18 cellular contexts compared by ENCODE assay signal in genomic region chr10:126203746-126204145, GRCh38.
A peak's percentile ranks its signal among the peaks of the same experiment; 100 is the strongest.
DNase-seq lines count a peak whose midpoint lies in the region; ATAC-seq and TF ChIP-seq lines count a peak whose summit lies in the region.
"Had no signal": no experiment of that assay in that cellular context is flagged by ENCODE, and none has a peak within 500 bp of the region (broad histone marks: within the 10 kb centered on the region; RNA-seq: fewer than 3 reads in every experiment).

No MANE protein-coding gene starts in this region.

- H3K4me3 ChIP-seq in HEK293 (ENCODE audit: low read depth, low read length), result no peak overlapping the region
- H3K4me3 ChIP-seq in fibroblast of the aortic adventitia (ENCODE audit: low read depth, low read length), result no peak overlapping the region
- H3K4me3 ChIP-seq in lower lobe of right lung, result no peak overlapping the region

- H3K27me3 ChIP-seq in lower lobe of right lung (ENCODE audit: low read depth), result no peaks in the 10 kb centered on the region

- H3K36me3 Mint-ChIP-seq in activated B cell treated with CpG ODN at 0.5 μM for 24 hours (ENCODE audit: low read depth), result no peaks in the 10 kb centered on the region
- no peaks in the 10 kb centered on the region for H3K36me3 Mint-ChIP-seq in naive thymus-derived CD8-positive, alpha-beta T cell

- no peaks in the 10 kb centered on the region for H3K9me3 Mint-ChIP-seq in activated B cell treated with CpG ODN at 0.5 μM for 24 hours
- H3K9me3 Mint-ChIP-seq in naive thymus-derived CD8-positive, alpha-beta T cell, result peaks cover 0 to 9% (median 0%) of the 10 kb centered on the region in 9 donors
- H3K9me3 Mint-ChIP-seq: CD4-positive, alpha-beta T cell had no signal

- H3K27me3 Mint-ChIP-seq in activated B cell treated with CpG ODN at 0.5 μM for 24 hours, result no peaks in the 10 kb centered on the region
- H3K27me3 Mint-ChIP-seq in naive thymus-derived CD8-positive, alpha-beta T cell, result no peaks in the 10 kb centered on the region
- H3K27me3 Mint-ChIP-seq: B cell; CD4-positive, alpha-beta T cell had no signal

- no peaks in the 10 kb centered on the region for H3K4me1 Mint-ChIP-seq in activated B cell treated with CpG ODN at 0.5 μM for 24 hours
- no peaks in the 10 kb centered on the region for H3K4me1 Mint-ChIP-seq in naive thymus-derived CD8-positive, alpha-beta T cell
- H3K4me1 Mint-ChIP-seq: B cell had no signal

- H3K4me3 Mint-ChIP-seq in activated B cell treated with CpG ODN at 0.5 μM for 24 hours, result no peak overlapping the region
- H3K4me3 Mint-ChIP-seq in naive thymus-derived CD8-positive, alpha-beta T cell, result no peak overlapping the region
- H3K4me3 Mint-ChIP-seq: B cell; CD4-positive, alpha-beta T cell had no signal

- POLR2A ChIA-PET in HEK293 (lab: Yijun Ruan, JAX), result no interaction called here
- POLR2A ChIA-PET in activated B cell treated with CpG ODN at 0.5 μM for 24 hours (lab: Charles Lee), result no interaction called here
- POLR2A ChIA-PET in naive thymus-derived CD8-positive, alpha-beta T cell (lab: Charles Lee), result no interaction called here

- H3K36me3 ChIP-seq in HEK293 (ENCODE audit: control insufficient read depth in 2 of 2, insufficient read depth in 1 of 2, low read length in 2 of 2), result no peaks in the 10 kb centered on the region
- no peaks in the 10 kb centered on the region for H3K36me3 ChIP-seq in lower lobe of right lung

- peak overlapping the region; percentile 27 for H3K27ac Mint-ChIP-seq in activated B cell treated with CpG ODN at 0.5 μM for 24 hours
- no peak overlapping the region for H3K27ac Mint-ChIP-seq in naive thymus-derived CD8-positive, alpha-beta T cell
- H3K27ac Mint-ChIP-seq: B cell; CD4-positive, alpha-beta T cell had no signal

- peaks cover 8% of the 10 kb centered on the region for H3K4me1 ChIP-seq in HEK293 (ENCODE audit: control insufficient read depth, insufficient read depth, low read length)
- no peaks in the 10 kb centered on the region for H3K4me1 ChIP-seq in lower lobe of right lung

- DNase-seq in activated B cell treated with CpG ODN at 0.5 μM for 24 hours (no peak), fibroblast of the aortic adventitia (ENCODE audit: low read depth) (peak; percentile 59), renal cortical epithelial cell (ENCODE audit: low read depth) (peak; percentile 51), lower lobe of right lung (no peak), iPS-NIHi11 (ENCODE audit: low spot score) (no peak)
- no peak for DNase-seq in naive thymus-derived CD8-positive, alpha-beta T cell
- DNase-seq: ACHN; Calu3; CD4-positive, alpha-beta T cell; DMS79 treated with DMSO at 0.1 percent for 48 hours; KG1; NCI-H1092 treated with DMSO at 0.1 percent for 48 hours; NCI-H1694; NCI-H345; NCI-H526 treated with DMSO at 0.1 percent for 48 hours had no signal

- CTCF ChIA-PET in HEK293 (lab: Yijun Ruan, JAX) (interaction anchor here (0.6 to 1.0 kb wide), 3 partner anchors 11 to 738 kb away, joined by 3 to 4 read pairs (median 3); no protein-coding TSS in a partner anchor), activated B cell treated with CpG ODN at 0.5 μM for 24 hours (lab: Charles Lee) (no interaction called here)

- TF ChIP-seq CTCF in HEK293 (tag by site-specific recombination; IDR thresholded peaks at IDR 0.05) (no peak), activated B cell treated with CpG ODN at 0.5 μM for 24 hours (IDR thresholded peaks at IDR 0.05) (no peak), fibroblast of the aortic adventitia (IDR thresholded peaks at IDR 0.05; ENCODE audit: insufficient read depth, low read length) (no peak), lower lobe of right lung (IDR thresholded peaks at IDR 0.05) (no peak)

- H3K9me3 ChIP-seq in HEK293 (ENCODE audit: control insufficient read depth, insufficient read depth, low read depth, low read length) (no peaks in the 10 kb centered on the region), lower lobe of right lung (no peaks in the 10 kb centered on the region)

- H3K27ac ChIP-seq in HEK293 (ENCODE audit: extremely low read depth, low read depth, low read length) (no peak overlapping the region), lower lobe of right lung (no peak overlapping the region)

- intact Hi-C loops in activated B cell treated with CpG ODN at 0.5 μM for 24 hours (cut with micrococcal nuclease) (no loop called here), lower lobe of right lung (cut with DNase I) (no loop called here)

- ATAC-seq in activated B cell treated with CpG ODN at 0.5 μM for 24 hours (ENCODE audit: low read depth) (no peak), lower lobe of right lung (no peak)
- no peak for ATAC-seq in naive thymus-derived CD8-positive, alpha-beta T cell
- ATAC-seq: Right ventricle myocardium inferior had no signal

TF ChIP-seq in HEK293, 187 proteins besides CTCF, POLR2A, EP300 and RAD21:
- no peak for TF ChIP-seq ZSCAN23 (tag by site-specific recombination; IDR thresholded peaks at IDR 0.05)
- peak; percentile 46 for TF ChIP-seq ZNF600 (tag by site-specific recombination; IDR thresholded peaks at IDR 0.05)

Comparison
In these comparisons a context has a peak if more than half of its experiments do, and no peak if none do; other contexts are left out.
1. DNase-seq: peak in fibroblast of the aortic adventitia (single experiment) and renal cortical epithelial cell (single experiment); none in activated B cell treated with CpG ODN at 0.5 μM for 24 hours (single experiment), naive thymus-derived CD8-positive, alpha-beta T cell (0 of 10), lower lobe of right lung (single experiment) and iPS-NIHi11 (single experiment).